16 cellular contexts compared by ENCODE assay signal in the genomic region with DNA sequence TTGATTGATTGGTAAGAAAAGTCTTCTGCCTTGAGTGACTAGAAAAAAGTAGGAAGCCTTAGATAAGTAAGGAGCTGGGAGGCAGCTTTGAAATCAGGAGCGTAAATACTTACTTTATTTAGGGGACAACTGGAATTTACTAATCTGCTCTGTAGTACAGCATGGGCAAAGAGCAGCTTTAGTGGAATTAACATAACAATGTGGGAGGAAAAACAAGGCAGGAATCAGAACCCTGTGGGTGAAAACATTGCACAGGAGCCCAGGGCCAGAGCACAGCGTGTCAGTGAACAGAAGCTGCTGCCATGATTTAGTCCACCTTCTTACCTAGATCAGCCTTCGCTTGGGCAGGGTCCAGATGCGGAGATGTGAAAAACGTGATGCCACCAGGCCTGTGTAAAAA. TPM values are rescaled to one million over a fixed set of nuclear protein-coding genes. Genes with fewer than 3 reads are reported as not detected.
A peak's percentile ranks its signal among the peaks of the same experiment; 100 is the strongest.
DNase-seq lines count a peak whose midpoint lies in the region; ATAC-seq, FAIRE-seq and TF ChIP-seq lines count a peak whose summit lies in the region.
"Had no signal": no experiment of that assay in that cellular context is flagged by ENCODE, and none has a peak within 500 bp of the region (broad histone marks: within the 10 kb centered on the region; RNA-seq: fewer than 3 reads in every experiment).

No MANE protein-coding gene starts in this region.

- FAIRE-seq in H1 (lab: Jason Lieb, UNC) (peak; percentile 36), keratinocyte (lab: Jason Lieb, UNC) (peak; percentile 36)
- FAIRE-seq: A549, G401.6, GM12891, HepG2 had no signal

- H3K4me3 ChIP-seq in HAP-1 (no peak overlapping the region), H1 (ENCODE audit: extremely low read depth in 1 of 4, insufficient read depth in 2 of 4, low read depth in 3 of 4, low read length in 4 of 4) (no peak overlapping the region), keratinocyte (ENCODE audit: control insufficient read depth in 2 of 3, extremely low read depth in 1 of 3, insufficient read depth in 2 of 3, low read depth in 1 of 3, low read length in 3 of 3) (no peak overlapping the region)
- H3K4me3 ChIP-seq: A549 had no signal

- DNase-seq in HAP-1 (ENCODE audit: low spot score in 2 of 2) (peak; percentile 45 to 75), H1 (ENCODE audit: low read depth in 1 of 2, low spot score in 2 of 2) (no peak), keratinocyte (ENCODE audit: low read depth, low spot score) (no peak), MCF 10A (ENCODE audit: unreplicated experiment) (no peak), RKO (ENCODE audit: low spot score) (no peak)
- DNase-seq in stimulated activated naive CD4-positive, alpha-beta T cell treated with Interleukin-2 at 50 U/mL for 16 hours (lab: John Stamatoyannopoulos, UW): no peak
- DNase-seq: BE2C; CD4-positive, alpha-beta memory T cell; DMS79; GOT3 had no signal

- no peak overlapping the region for H3K4ac ChIP-seq in H1 (replicated peaks; ENCODE audit: insufficient read length, low read depth, low read length)

- H3K36me3 Mint-ChIP-seq in MCF 10A (ENCODE audit: insufficient read depth, unreplicated experiment): no peaks in the 10 kb centered on the region
- H3K36me3 Mint-ChIP-seq: CD4-positive, alpha-beta memory T cell had no signal

- H2BK5ac ChIP-seq in H1 (ENCODE audit: low read depth, low read length): no peak overlapping the region

- intact Hi-C loops in MCF 10A (cut with micrococcal nuclease): no loop called here

- no peak overlapping the region for H3K27ac Mint-ChIP-seq in MCF 10A (ENCODE audit: low read depth, unreplicated experiment)
- H3K27ac Mint-ChIP-seq: CD4-positive, alpha-beta memory T cell had no signal

- H3K18ac ChIP-seq in H1 (ENCODE audit: extremely low read depth, low read length): no peak overlapping the region

- no peak for TF ChIP-seq EP300 in H1 (IDR thresholded peaks at IDR 0.05; ENCODE audit: borderline replicate concordance in 1 of 2, low read depth in 2 of 2, low read length in 2 of 2)

- H3K9ac ChIP-seq in H1 (replicated peaks in 1 of 4; ENCODE audit: extremely low read depth in 1 of 4, low read depth in 3 of 4, low read length in 3 of 4) (no peak overlapping the region), keratinocyte (ENCODE audit: control insufficient read depth, extremely low read depth, insufficient read depth, low read length) (no peak overlapping the region)

- dilution Hi-C loops in keratinocyte (cut with MboI; ENCODE audit: extremely low pct_ligation_motif_present, low sequenced_read_pairs): no loop called here

- TF ChIP-seq CTCF in H1 (IDR thresholded peaks at IDR 0.05; ENCODE audit: control extremely low read depth in 1 of 3, insufficient read depth in 1 of 3, low read depth in 1 of 3, low read length in 3 of 3): no peak
- no peak for TF ChIP-seq CTCF in keratinocyte (optimal IDR thresholded peaks at IDR 0.05 in 1 of 3, IDR thresholded peaks at IDR 0.05 in 1 of 3, conservative IDR thresholded peaks at IDR 0.05 in 1 of 3; ENCODE audit: extremely low read depth in 1 of 3, insufficient read depth in 2 of 3, low read length in 3 of 3)
- no peak for TF ChIP-seq CTCF in MCF 10A (IDR thresholded peaks at IDR 0.05; ENCODE audit: unreplicated experiment)

- no peaks in the 10 kb centered on the region for H3K4me1 Mint-ChIP-seq in MCF 10A (ENCODE audit: insufficient read depth, unreplicated experiment)
- H3K4me1 Mint-ChIP-seq: CD4-positive, alpha-beta memory T cell had no signal

- H2BK120ac ChIP-seq in H1 (replicated peaks; ENCODE audit: low read depth, low read length): no peak overlapping the region

- H3K36me3 ChIP-seq in HAP-1 (replicated peaks) (no peaks in the 10 kb centered on the region), H1 (ENCODE audit: control insufficient read depth in 2 of 4, insufficient read depth in 4 of 4, low read length in 3 of 4) (no peaks in the 10 kb centered on the region), keratinocyte (ENCODE audit: control insufficient read depth in 2 of 2, extremely low read depth in 1 of 2, insufficient read depth in 2 of 2, low read length in 2 of 2) (no peaks in the 10 kb centered on the region)
- H3K36me3 ChIP-seq: BE2C had no signal

- BruUV-seq in MCF 10A (replicated peaks; lab: Mats Ljungman, UMichigan): no TSS peak

- H2BK15ac ChIP-seq in H1 (ENCODE audit: low read length): no peak overlapping the region

- no peaks in the 10 kb centered on the region for H3K9me1 ChIP-seq in keratinocyte (ENCODE audit: control insufficient read depth, extremely low read depth, insufficient read depth, low read length)

- WGBS in H1 (ENCODE audit: extremely low coverage in 1 of 2, insufficient coverage in 1 of 2, insufficient read length in 1 of 2, insufficient replicate concordance in 2 of 2, low coverage in 1 of 2, low lambda C conversion rate in 2 of 2, missing lambda C conversion rate in 1 of 2), 2 experiments: 72% methylated on average over 5 of the region's 5 CpGs; no CpG with 5 or more reads in 1 of the 2 experiments

- H3K4me1 ChIP-seq in HAP-1: peaks cover 10% of the 10 kb centered on the region
- peaks cover 0 to 7% (median 1%) of the 10 kb centered on the region in 4 experiments; a peak in 2 of 7 replicates for H3K4me1 ChIP-seq in H1 (replicated peaks in 1 of 4; ENCODE audit: control insufficient read depth in 3 of 4, insufficient read depth in 4 of 4, low read length in 3 of 4)
- H3K4me1 ChIP-seq in keratinocyte (ENCODE audit: control insufficient read depth, extremely low read depth, insufficient read depth, low read length): no peaks in the 10 kb centered on the region
- H3K4me1 ChIP-seq: A549 had no signal

- H3K23me2 ChIP-seq in H1 (ENCODE audit: low read depth, low read length): no peaks in the 10 kb centered on the region

- POLR2A ChIA-PET in H1 (lab: Charles Lee; ENCODE audit: partially characterized antibody): interaction anchor here (0.8 kb wide), 1 partner anchor 15 kb away, joined by 3 read pairs; the partner anchor contains the start of gene FMN1
- POLR2A ChIA-PET in MCF 10A (lab: Yijun Ruan, JAX): no interaction called here

- H3K79me2 ChIP-seq in H1 (ENCODE audit: control insufficient read depth in 1 of 2, insufficient read depth in 2 of 2, low read length in 2 of 2): no peaks in the 10 kb centered on the region
- no peaks in the 10 kb centered on the region for H3K79me2 ChIP-seq in keratinocyte (ENCODE audit: control insufficient read depth, insufficient read depth, low read length)

- no peaks in the 10 kb centered on the region for H3K27me3 Mint-ChIP-seq in MCF 10A (ENCODE audit: insufficient read depth, unreplicated experiment)
- H3K27me3 Mint-ChIP-seq: CD4-positive, alpha-beta memory T cell had no signal

- no peak overlapping the region for H2AK5ac ChIP-seq in H1 (ENCODE audit: low read depth, low read length)

- H3K4me3 Mint-ChIP-seq in MCF 10A (ENCODE audit: unreplicated experiment): no peak overlapping the region
- H3K4me3 Mint-ChIP-seq: CD4-positive, alpha-beta memory T cell had no signal

- ATAC-seq in GM21515 (IDR thresholded peaks at IDR 0.05; ENCODE audit: unreplicated experiment): no peak
- ATAC-seq: A549, HepG2 had no signal

- H3K27me3 ChIP-seq in HAP-1 (ENCODE audit: low read depth) (0 out of 2 replicates have a peak, but pooled peaks cover 3% of the 10 kb centered on the region), H1 (replicated peaks in 1 of 4; ENCODE audit: control insufficient read depth in 3 of 4, extremely low read depth in 1 of 4, insufficient read depth in 3 of 4, low read length in 3 of 4) (no peaks in the 10 kb centered on the region), keratinocyte (ENCODE audit: control insufficient read depth, extremely low read depth, insufficient read depth, low read length) (no peaks in the 10 kb centered on the region)
- H3K27me3 ChIP-seq: BE2C had no signal

- H2AFZ ChIP-seq in H1 (ENCODE audit: low read length) (no peak overlapping the region), keratinocyte (ENCODE audit: control insufficient read depth, low read length) (no peak overlapping the region)

- CTCF ChIA-PET in H1 (lab: Charles Lee; ENCODE audit: partially characterized antibody): interaction anchor here (0.7 to 1.1 kb wide), 2 partner anchors 21 to 68 kb away, joined by 3 to 6 read pairs; no protein-coding TSS in a partner anchor
- CTCF ChIA-PET in MCF 10A (lab: Yijun Ruan, JAX): interaction anchor here (1.3 kb wide), 1 partner anchor 19 kb away, joined by 4 read pairs; no protein-coding TSS in a partner anchor

- no peak overlapping the region for H4K8ac ChIP-seq in H1 (ENCODE audit: extremely low read depth, insufficient read depth, low read length)

- TF ChIP-seq POLR2A in H1 (IDR thresholded peaks at IDR 0.05; ENCODE audit: control extremely low read depth in 1 of 2, low read depth in 2 of 2, low read length in 2 of 2): no peak

- H4K91ac ChIP-seq in H1 (replicated peaks; ENCODE audit: insufficient read length, low read length): no peak overlapping the region

- no peaks in the 10 kb centered on the region for H4K20me1 ChIP-seq in H1 (replicated peaks in 1 of 2; ENCODE audit: control insufficient read depth in 1 of 2, insufficient read depth in 2 of 2, low read length in 2 of 2)
- no peaks in the 10 kb centered on the region for H4K20me1 ChIP-seq in keratinocyte (ENCODE audit: control insufficient read depth, extremely low read depth, insufficient read depth, low read length)

- no peak overlapping the region for H3K23ac ChIP-seq in H1 (ENCODE audit: insufficient read length)

- in situ Hi-C loops in HAP-1 (cut with MboI; ENCODE audit: low sequenced_read_pairs): no loop called here

- no peak overlapping the region; the same call in 1 of the 2 replicates for H2BK12ac ChIP-seq in H1 (ENCODE audit: low read depth, low read length)

- H3K14ac ChIP-seq in H1 (ENCODE audit: insufficient read length): no peak overlapping the region

- no peaks in the 10 kb centered on the region for H3K9me3 ChIP-seq in HAP-1
- no peaks in the 10 kb centered on the region for H3K9me3 ChIP-seq in H1 (ENCODE audit: insufficient read depth in 2 of 2, low read depth in 1 of 2, low read length in 1 of 2)
- H3K9me3 ChIP-seq in keratinocyte (ENCODE audit: control insufficient read depth, low read depth, low read length): no peaks in the 10 kb centered on the region
- H3K9me3 ChIP-seq: A549, BE2C had no signal

- H3K79me1 ChIP-seq in H1 (ENCODE audit: low read depth, low read length): no peaks in the 10 kb centered on the region

- H4K5ac ChIP-seq in H1 (ENCODE audit: insufficient read length, low read depth, low read length): no peak overlapping the region

- H2BK20ac ChIP-seq in H1 (ENCODE audit: low read length): no peak overlapping the region

- TF ChIP-seq RAD21 in H1 (IDR thresholded peaks at IDR 0.05 in 1 of 2, conservative IDR thresholded peaks at IDR 0.05 in 1 of 2; ENCODE audit: low read depth in 2 of 2, low read length in 2 of 2): no peak

- no peak overlapping the region for H3K27ac ChIP-seq in H1 (ENCODE audit: low read depth, low read length)
- H3K27ac ChIP-seq in keratinocyte (ENCODE audit: control insufficient read depth, insufficient read depth, low read length): no peak overlapping the region
- H3K27ac ChIP-seq: A549, C4-2B had no signal

- H3K56ac ChIP-seq in H1 (replicated peaks; ENCODE audit: insufficient read length, low read depth, low read length): no peak overlapping the region

- H3K4me2 ChIP-seq in H1 (ENCODE audit: insufficient read depth in 1 of 2, low read depth in 2 of 2, low read length in 2 of 2) (peak overlapping the region in 1 of 2 experiments; percentile 30; a peak in 1 of 4 replicates), keratinocyte (ENCODE audit: control insufficient read depth, extremely low read depth, insufficient read depth, low read depth, low read length) (no peak overlapping the region)
- H3K4me2 ChIP-seq: A549 had no signal

- no peaks in the 10 kb centered on the region for H3K9me3 Mint-ChIP-seq in MCF 10A (ENCODE audit: unreplicated experiment)
- H3K9me3 Mint-ChIP-seq: CD4-positive, alpha-beta memory T cell had no signal

RNA-seq across cellular contexts. Expression of gene FMN1, which starts 14.6 kb away (rescaled TPM):
- 2.9 and 3.7 TPM in 2 replicates for total RNA-seq in H1 (2021; fragmentation: NEBNext Ultra II Directional; extraction: Animal tissue kit (Norgen Biotek cat#: 25700))
- polyA plus RNA-seq in H1 (2011; rRNA removed) (0.24 and 0.27 TPM in 2 replicates), keratinocyte (0.15 to 0.71 TPM (median 0.40 TPM) in 3 replicates)
- polyA plus RNA-seq in H1 (2011; cell fraction: cytosol; rRNA removed): 0.39 TPM
- 1.7 TPM for polyA plus RNA-seq in H1 (2011; cell fraction: nucleus; rRNA removed)
- 0.81 to 1.4 TPM (median 0.90 TPM) in 4 replicates for polyA plus RNA-seq in H1 (2012, experiment 1 of 2)
- 0.04 TPM for polyA plus RNA-seq in H1 (2012, experiment 2 of 2)
- 1.3 TPM for polyA plus RNA-seq in H1 (2013, experiment 1 of 2)
- 1.1 TPM for polyA plus RNA-seq in H1 (2013, experiment 2 of 2)
- polyA minus RNA-seq in H1 (2011; rRNA and poly(A)+ RNA removed): 2.3 and 2.8 TPM in 2 replicates
- polyA minus RNA-seq in H1 (2011; cell fraction: cytosol; rRNA and poly(A)+ RNA removed): 1.2 TPM
- 9.4 TPM for polyA minus RNA-seq in H1 (2011; cell fraction: nucleus; rRNA and poly(A)+ RNA removed)
- 1.9 TPM for polyA plus RNA-seq in keratinocyte (2011; ENCODE audit: low read depth)
- polyA plus RNA-seq in keratinocyte (2011; cell fraction: cytosol; rRNA removed): 0.27 and 0.36 TPM in 2 replicates
- 0.63 and 1.6 TPM in 2 replicates for polyA plus RNA-seq in keratinocyte (2011; cell fraction: nucleus; rRNA removed)
- polyA plus RNA-seq in keratinocyte (2012; ENCODE audit: low replicate concordance): 0.62 and 0.93 TPM in 2 replicates
- polyA minus RNA-seq in keratinocyte: 0.92 to 3.3 TPM (median 1.2 TPM) in 3 replicates
- polyA minus RNA-seq in keratinocyte (2011; cell fraction: cytosol; rRNA and poly(A)+ RNA removed): 1.3 TPM
- polyA minus RNA-seq in keratinocyte (2011; cell fraction: nucleus; rRNA and poly(A)+ RNA removed): 2.7 and 2.8 TPM in 2 replicates
- 1.2 and 1.6 TPM in 2 replicates for total RNA-seq in MCF 10A (2022)

Comparison
In these comparisons a context has a peak if more than half of its experiments do, and no peak if none do; other contexts are left out.
1. DNase-seq: peak in HAP-1 (2 of 2); none in H1 (0 of 2), keratinocyte (single experiment), stimulated activated naive CD4-positive, alpha-beta T cell treated with Interleukin-2 at 50 U/mL for 16 hours (single experiment), MCF 10A (single experiment) and RKO (single experiment).